In genomic region chr3:149271669-149272068, GRCh38 we compare ENCODE assay signal across 23 cellular contexts. TPM values are rescaled to one million over a fixed set of nuclear protein-coding genes. Genes with fewer than 3 reads are reported as not detected.
DNase-seq lines count a peak whose midpoint lies in the region; ATAC-seq, FAIRE-seq and TF ChIP-seq lines count a peak whose summit lies in the region.
"Had no signal": no experiment of that assay in that cellular context is flagged by ENCODE, and none has a peak within 500 bp of the region (broad histone marks: within the 10 kb centered on the region; RNA-seq: fewer than 3 reads in every experiment).

No MANE protein-coding gene starts in this region.

- no peak overlapping the region for H3K4me2 ChIP-seq in A549
- no peak overlapping the region for H3K4me2 ChIP-seq in mesendoderm (ENCODE audit: low read length)

- no peaks in the 10 kb centered on the region for H3K36me3 ChIP-seq in mesendoderm (ENCODE audit: control insufficient read depth, insufficient read depth, low read length)
- H3K36me3 ChIP-seq in effector memory CD4-positive, alpha-beta T cell (ENCODE audit: control insufficient read depth, insufficient read depth, low read length): no peaks in the 10 kb centered on the region
- H3K36me3 ChIP-seq: BE2C, HAP-1 had no signal

- TF ChIP-seq CTCF in A549 (IDR thresholded peaks at IDR 0.05) (no peak), epithelial cell of esophagus (IDR thresholded peaks at IDR 0.05; ENCODE audit: insufficient read depth, low read depth, low read length, missing control alignments) (no peak)

- H3K27ac ChIP-seq in A549 (peak overlapping the region; percentile 9 to 25; a peak in 4 of 6 replicates), mesendoderm (ENCODE audit: low read depth, low read length) (no peak overlapping the region)
- H3K27ac ChIP-seq in effector memory CD4-positive, alpha-beta T cell (ENCODE audit: insufficient read depth, low read length, poor library complexity, severe bottlenecking): no peak overlapping the region
- H3K27ac ChIP-seq: SK-N-MC had no signal

- peaks cover 10% of the 10 kb centered on the region for H3K4me1 ChIP-seq in A549
- no peaks in the 10 kb centered on the region for H3K4me1 ChIP-seq in mesendoderm (ENCODE audit: control insufficient read depth, low read depth, low read length)
- H3K4me1 ChIP-seq in effector memory CD4-positive, alpha-beta T cell (ENCODE audit: control insufficient read depth, insufficient read depth, low read length, poor library complexity, severe bottlenecking): no peaks in the 10 kb centered on the region
- H3K4me1 ChIP-seq: BE2C, HAP-1 had no signal

- no peak overlapping the region for H3K4ac ChIP-seq in mesendoderm (ENCODE audit: low read depth, low read length)

- no peak overlapping the region for H2BK15ac ChIP-seq in mesendoderm (replicated peaks; ENCODE audit: low read depth)

- 82% methylated on average over 6 of the region's 6 CpGs for WGBS in A549 (ENCODE audit: missing lambda C conversion rate)
- WGBS in mesendoderm (ENCODE audit: extremely low coverage, insufficient coverage, low lambda C conversion rate): no CpG with 5 or more reads among the region's 6 CpGs

- peak overlapping the region; percentile 81 for H3K18ac ChIP-seq in mesendoderm (ENCODE audit: low read length)

- no peak for TF ChIP-seq RAD21 in A549 (conservative IDR thresholded peaks at IDR 0.05 in 1 of 2, IDR thresholded peaks at IDR 0.05 in 1 of 2)

- POLR2A ChIA-PET in A549 (lab: Yijun Ruan, JAX): no interaction called here

- no peak overlapping the region for H2BK5ac ChIP-seq in mesendoderm (ENCODE audit: low read length)

- H3K23ac ChIP-seq in mesendoderm (ENCODE audit: low read length): no peak overlapping the region

- no peak for ATAC-seq in A549
- no peak for ATAC-seq in GM19395 (IDR thresholded peaks at IDR 0.05; ENCODE audit: unreplicated experiment)
- no peak for ATAC-seq in GM18498 (IDR thresholded peaks at IDR 0.05; ENCODE audit: unreplicated experiment)
- ATAC-seq: GM12878 had no signal

- no peak for FAIRE-seq in A549 (lab: Jason Lieb, UNC)
- FAIRE-seq: GM12878, RCC 7860 had no signal

- no peak overlapping the region for H3K4me3 ChIP-seq in A549
- no peak overlapping the region for H3K4me3 ChIP-seq in epithelial cell of esophagus (ENCODE audit: low read length)
- H3K4me3 ChIP-seq in mesendoderm (ENCODE audit: low read length): no peak overlapping the region
- H3K4me3 ChIP-seq in effector memory CD4-positive, alpha-beta T cell (ENCODE audit: insufficient read depth, low read depth, low read length, poor library complexity, severe bottlenecking): no peak overlapping the region
- H3K4me3 ChIP-seq: GM12878, HAP-1, SK-N-MC had no signal

- H3K27me3 ChIP-seq in mesendoderm (ENCODE audit: insufficient read depth, low read length, poor library complexity): no peaks in the 10 kb centered on the region
- no peaks in the 10 kb centered on the region for H3K27me3 ChIP-seq in effector memory CD4-positive, alpha-beta T cell (replicated peaks; ENCODE audit: control insufficient read depth, insufficient read depth, low read length, poor library complexity, severe bottlenecking)
- H3K27me3 ChIP-seq: BE2C had no signal

- CTCF ChIA-PET in A549 (lab: Yijun Ruan, JAX): interaction anchor here (0.6 to 6.3 kb wide), 11 partner anchors 9 to 316 kb away, joined by 3 to 114 read pairs (median 5); partner anchors contain the start of gene HPS3

- H2BK120ac ChIP-seq in mesendoderm (ENCODE audit: low read depth, low read length): no peak overlapping the region

- no peak for TF ChIP-seq EP300 in A549 (IDR thresholded peaks at IDR 0.05)

- H4K5ac ChIP-seq in mesendoderm (ENCODE audit: low read length): no peak overlapping the region

- no peak for TF ChIP-seq POLR2A in A549 (IDR thresholded peaks at IDR 0.05; ENCODE audit: low read length)

- H4K8ac ChIP-seq in mesendoderm (ENCODE audit: low read depth, low read length): no peak overlapping the region

- no peak overlapping the region for H2AK5ac ChIP-seq in mesendoderm (ENCODE audit: low read length)

- H3K9ac ChIP-seq in mesendoderm (ENCODE audit: low read length): no peak overlapping the region

- H3K79me1 ChIP-seq in mesendoderm (ENCODE audit: low read length): no peaks in the 10 kb centered on the region

- DNase-seq in A549 (ENCODE audit: low read depth in 1 of 2, low spot score in 1 of 2) (no peak), RPMI7951 (ENCODE audit: low read depth) (peak; percentile 12), epithelial cell of esophagus (ENCODE audit: low read depth) (peak; percentile 8), mesendoderm (no peak)
- DNase-seq in stimulated activated CD4-positive, alpha-beta T cell treated with anti-CD3 and anti-CD28 coated beads, Interleukin-1b, Interleukin-23, amount 100 ng/mL, for 48 hours: no peak
- no peak for DNase-seq in effector memory CD4-positive, alpha-beta T cell
- DNase-seq: BE2C; CD4-positive, CD25-positive, alpha-beta regulatory T cell; NCI-H1417 treated with DMSO at 0.1 percent for 48 hours; NCI-H2029; NCI-H2171 treated with DMSO at 0.1 percent for 48 hours; NCI-H446; NCI-H748 treated with DMSO at 0.1 percent for 48 hours; NK-92 treated with Interleukin-12 subunit alpha and Interleukin-12 subunit beta, amount 100 ng/mL, for 24 hours; SHP77 had no signal

- no peaks in the 10 kb centered on the region for H3K79me2 ChIP-seq in mesendoderm (ENCODE audit: control insufficient read depth, insufficient read depth, low read length)

- peaks cover 6% of the 10 kb centered on the region; the same call in 1 of the 3 replicates for H3K9me3 ChIP-seq in A549
- H3K9me3 ChIP-seq in effector memory CD4-positive, alpha-beta T cell (ENCODE audit: control insufficient read depth, low read length): no peaks in the 10 kb centered on the region
- H3K9me3 ChIP-seq: BE2C, HAP-1 had no signal

- H3K56ac ChIP-seq in mesendoderm (ENCODE audit: low read length): peak overlapping the region; percentile 27

TF ChIP-seq in A549, 52 proteins besides CTCF, POLR2A, EP300 and RAD21:
- TF ChIP-seq HDAC2 (IDR thresholded peaks at IDR 0.05) (no peak), NPAS2 (CRISPR knock-in tag; IDR thresholded peaks at IDR 0.05; ENCODE audit: borderline replicate concordance) (no peak), ATOH8 (CRISPR knock-in tag; IDR thresholded peaks at IDR 0.05; ENCODE audit: low read depth) (no peak), EHF (CRISPR knock-in tag; IDR thresholded peaks at IDR 0.05) (no peak), RNF2 (IDR thresholded peaks at IDR 0.05; ENCODE audit: borderline replicate concordance, low read depth) (no peak), ZNF302 (CRISPR knock-in tag; IDR thresholded peaks at IDR 0.05) (no peak), USF2 (IDR thresholded peaks at IDR 0.05) (no peak), EHMT2 (IDR thresholded peaks at IDR 0.05; ENCODE audit: low read depth) (no peak), KDM5A (IDR thresholded peaks at IDR 0.05) (no peak), FOSL2 (IDR thresholded peaks at IDR 0.05) (no peak), FOSL2 (CRISPR knock-in tag; IDR thresholded peaks at IDR 0.05) (no peak)

RNA-seq across cellular contexts. Expression of gene CP, which starts 50.0 kb away (rescaled TPM):
- 42.6 and 60.3 TPM in 2 replicates for polyA plus RNA-seq in A549 (2011; rRNA removed)
- 0.75 and 1.0 TPM in 2 replicates for polyA plus RNA-seq in A549 (2012; cell fraction: cytosol; rRNA removed)
- polyA plus RNA-seq in A549 (2012; cell fraction: nucleus; rRNA removed): 0.79 and 0.92 TPM in 2 replicates
- polyA plus RNA-seq in A549 (2017; fragmentation: RNase III; extraction: RNeasy Plus Mini Kit Qiagen cat#74134 plus additional on column Dnase treatment): 2.6 to 5.2 TPM (median 5.1 TPM) in 3 replicates
- polyA minus RNA-seq in A549 (2011; rRNA and poly(A)+ RNA removed): 25.6 and 34.4 TPM in 2 replicates
- total RNA-seq in RPMI7951 (2014; rRNA removed; shearing (Covaris generic)): 0.39 TPM in 1 of 2 replicates, not detected in the other
- 2.4 TPM for polyA plus RNA-seq in mesendoderm (2013, experiment 1 of 2)
- 2.6 TPM for polyA plus RNA-seq in mesendoderm (2013, experiment 2 of 2)
- total RNA-seq: A172; CD4-positive, CD25-positive, alpha-beta regulatory T cell; HT-29 had no signal

Comparison
In these comparisons a context has a peak if more than half of its experiments do, and no peak if none do; other contexts are left out.
1. DNase-seq: peak in RPMI7951 (single experiment) and epithelial cell of esophagus (single experiment); none in A549 (0 of 2), mesendoderm (single experiment), stimulated activated CD4-positive, alpha-beta T cell treated with anti-CD3 and anti-CD28 coated beads, Interleukin-1b, Interleukin-23, amount 100 ng/mL, for 48 hours (single experiment) and effector memory CD4-positive, alpha-beta T cell (0 of 3).
2. H3K27ac ChIP-seq: peak in A549 (2 of 2); none in mesendoderm (single experiment) and effector memory CD4-positive, alpha-beta T cell (single experiment).